31 cellular contexts compared by ENCODE assay signal in genomic region chr13:67632590-67632989, GRCh38.
DNase-seq lines count a peak whose midpoint lies in the region; ATAC-seq and TF ChIP-seq lines count a peak whose summit lies in the region.
"Had no signal": no experiment of that assay in that cellular context is flagged by ENCODE, and none has a peak within 500 bp of the region (broad histone marks: within the 10 kb centered on the region; RNA-seq: fewer than 3 reads in every experiment).

No MANE protein-coding gene starts in this region.

- H2AFZ ChIP-seq in SK-N-SH (ENCODE audit: low read depth) (no peak overlapping the region), neural cell (ENCODE audit: low read depth, low read length) (no peak overlapping the region)

- no peak for ATAC-seq in SK-N-SH treated with all-trans-retinoic acid at 6 μM for 48 hours
- ATAC-seq: left ventricle myocardium superior; naive thymus-derived CD8-positive, alpha-beta T cell; stimulated activated naive CD8-positive, alpha-beta T cell treated with anti-CD3 and anti-CD28 coated beads, Interleukin-15, amount 100 ng/mL, for 72 hours had no signal

- H3K9ac ChIP-seq in SK-N-SH (no peak overlapping the region), adipocyte (ENCODE audit: low read length) (no peak overlapping the region), neural cell (ENCODE audit: low read length) (no peak overlapping the region)

- no peaks in the 10 kb centered on the region for H3K9me2 ChIP-seq in SK-N-SH
- no peaks in the 10 kb centered on the region for H3K9me2 ChIP-seq in neural cell (ENCODE audit: insufficient read depth, low read length)

- H3K79me2 ChIP-seq in SK-N-SH (ENCODE audit: insufficient read depth) (no peaks in the 10 kb centered on the region), neural cell (replicated peaks; ENCODE audit: insufficient read depth, low read length) (no peaks in the 10 kb centered on the region)

- no peaks in the 10 kb centered on the region for H3K4me1 ChIP-seq in SK-N-SH (ENCODE audit: control insufficient read depth in 1 of 2, insufficient read depth in 2 of 2, low read depth in 1 of 2, low read length in 1 of 2)
- H3K4me1 ChIP-seq in adipocyte (ENCODE audit: control insufficient read depth, insufficient read depth, low read length): peaks cover 6% of the 10 kb centered on the region
- no peaks in the 10 kb centered on the region for H3K4me1 ChIP-seq in tibial nerve
- no peaks in the 10 kb centered on the region for H3K4me1 ChIP-seq in tibial artery
- H3K4me1 ChIP-seq: esophagus muscularis mucosa, thyroid gland had no signal

- H3K27me3 Mint-ChIP-seq in HFFc6 (ENCODE audit: insufficient read depth): no peaks in the 10 kb centered on the region
- H3K27me3 Mint-ChIP-seq: activated naive CD8-positive, alpha-beta T cell treated with anti-CD3 and anti-CD28 coated beads, Interleukin-2, amount 10 ng/mL, durations not matched to agents 7 days and 5 days; activated T-cell treated with anti-CD3 and anti-CD28 coated beads, Interleukin-2, amount 50 U/mL, for 24 hours; dendritic cell treated with granulocyte-macrophage colony-stimulating factor and Interleukin-4, amounts not matched to agents 40 ng/mL and 50 ng/mL, for 4 days; naive thymus-derived CD8-positive, alpha-beta T cell; stimulated activated naive CD8-positive, alpha-beta T cell treated with anti-CD3 and anti-CD28 coated beads, Interleukin-15, amount 100 ng/mL, for 72 hours had no signal

- H3K27ac ChIP-seq in SK-N-SH (ENCODE audit: low read depth in 2 of 2, low read length in 1 of 2) (no peak overlapping the region), neural cell (ENCODE audit: low read length) (no peak overlapping the region), tibial nerve (no peak overlapping the region), tibial artery (no peak overlapping the region)
- H3K27ac ChIP-seq: esophagus muscularis mucosa, thyroid gland, WERI-Rb-1 had no signal

- no peak overlapping the region for H3K4me3 ChIP-seq in SK-N-SH (ENCODE audit: low read depth in 2 of 2, low read length in 1 of 2)
- no peak overlapping the region for H3K4me3 ChIP-seq in adipocyte (ENCODE audit: low read length)
- no peak overlapping the region for H3K4me3 ChIP-seq in neural cell (ENCODE audit: low read length)
- H3K4me3 ChIP-seq in tibial nerve: no peak overlapping the region
- no peak overlapping the region for H3K4me3 ChIP-seq in tibial artery
- H3K4me3 ChIP-seq: esophagus muscularis mucosa, thyroid gland had no signal

- H3K27me3 ChIP-seq in SK-N-SH (ENCODE audit: insufficient read depth) (no peaks in the 10 kb centered on the region), adipocyte (replicated peaks; ENCODE audit: control insufficient read depth, insufficient read depth, low read length) (no peaks in the 10 kb centered on the region), neural cell (ENCODE audit: insufficient read depth, low read depth, low read length) (no peaks in the 10 kb centered on the region), tibial nerve (no peaks in the 10 kb centered on the region), tibial artery (no peaks in the 10 kb centered on the region)
- H3K27me3 ChIP-seq: esophagus muscularis mucosa, thyroid gland had no signal

- peaks cover 51% of the 10 kb centered on the region for H3K9me3 Mint-ChIP-seq in HFFc6
- H3K9me3 Mint-ChIP-seq: activated naive CD8-positive, alpha-beta T cell treated with anti-CD3 and anti-CD28 coated beads, Interleukin-2, amount 10 ng/mL, durations not matched to agents 7 days and 5 days; dendritic cell treated with granulocyte-macrophage colony-stimulating factor and Interleukin-4, amounts not matched to agents 40 ng/mL and 50 ng/mL, for 4 days; endodermal cell had no signal

- no peak overlapping the region for H3K27ac Mint-ChIP-seq in HFFc6
- H3K27ac Mint-ChIP-seq: activated naive CD8-positive, alpha-beta T cell treated with anti-CD3 and anti-CD28 coated beads, Interleukin-2, amount 10 ng/mL, durations not matched to agents 7 days and 5 days; activated T-cell treated with anti-CD3 and anti-CD28 coated beads, Interleukin-2, amount 50 U/mL, for 24 hours; dendritic cell treated with granulocyte-macrophage colony-stimulating factor and Interleukin-4, amounts not matched to agents 40 ng/mL and 50 ng/mL, for 4 days; endodermal cell; stimulated activated naive CD8-positive, alpha-beta T cell treated with anti-CD3 and anti-CD28 coated beads, Interleukin-15, amount 100 ng/mL, for 72 hours; T-helper 2 cell treated with Interferon-gamma antibody and Interleukin-4, amounts not matched to agents 5 μg/mL and 100 μg/mL, for 36 hours had no signal

- no peak overlapping the region for H3K4me3 Mint-ChIP-seq in HFFc6
- H3K4me3 Mint-ChIP-seq: activated naive CD8-positive, alpha-beta T cell treated with anti-CD3 and anti-CD28 coated beads, Interleukin-2, amount 10 ng/mL, durations not matched to agents 7 days and 5 days; activated T-cell treated with anti-CD3 and anti-CD28 coated beads, Interleukin-2, amount 50 U/mL, for 24 hours; dendritic cell treated with granulocyte-macrophage colony-stimulating factor and Interleukin-4, amounts not matched to agents 40 ng/mL and 50 ng/mL, for 4 days; endodermal cell; naive thymus-derived CD8-positive, alpha-beta T cell; stimulated activated naive CD8-positive, alpha-beta T cell treated with anti-CD3 and anti-CD28 coated beads, Interleukin-15, amount 100 ng/mL, for 72 hours; T-helper 2 cell treated with Interferon-gamma antibody and Interleukin-4, amounts not matched to agents 5 μg/mL and 100 μg/mL, for 36 hours had no signal

- H4K20me1 ChIP-seq in SK-N-SH (ENCODE audit: insufficient read depth): no peaks in the 10 kb centered on the region
- no peaks in the 10 kb centered on the region for H4K20me1 ChIP-seq in neural cell (ENCODE audit: insufficient read depth)

- no peaks in the 10 kb centered on the region for H3K36me3 Mint-ChIP-seq in HFFc6 (ENCODE audit: low read depth)
- H3K36me3 Mint-ChIP-seq: activated naive CD8-positive, alpha-beta T cell treated with anti-CD3 and anti-CD28 coated beads, Interleukin-2, amount 10 ng/mL, durations not matched to agents 7 days and 5 days; naive thymus-derived CD8-positive, alpha-beta T cell had no signal

- WGBS in SK-N-SH (ENCODE audit: low lambda C conversion rate): 79% methylated on average over 1 of the region's 1 CpG
- WGBS in tibial nerve, 2 donors: 76 to 77% methylated on average over 1 of the region's 1 CpG

- intact Hi-C loops in tibial artery (cut with DNase I; ENCODE audit: low total_unique reads): no loop called here

- DNase-seq in SK-N-SH (no peak), NOMO-1 treated with DMSO at 0.1 percent for 48 hours (lab: John Stamatoyannopoulos, UW; ENCODE audit: unreplicated experiment) (peak; percentile 91), adipocyte (ENCODE audit: low read depth) (peak; percentile 15), HFFc6 (no peak), tibial nerve (ENCODE audit: low spot score in 2 of 2) (no peak), tibial artery (no peak)
- DNase-seq: 8988T; activated CD4-positive, alpha-beta T cell treated with anti-CD3 and anti-CD28 coated beads for 48 hours; activated gamma-delta T cell; activated naive CD8-positive, alpha-beta T cell treated with anti-CD3 and anti-CD28 coated beads, Interleukin-2, amount 10 ng/mL, durations not matched to agents 7 days and 5 days; activated T-cell treated with anti-CD3 and anti-CD28 coated beads, Interleukin-2, amount 50 U/mL, for 24 hours; endodermal cell; glutamatergic neuron; GOT3; islet precursor cell; left ventricle myocardium superior; MM.1S; naive thymus-derived CD8-positive, alpha-beta T cell; NCI-H1694; NCI-H524 treated with DMSO at 0.1 percent for 48 hours; NK-92 treated with Interleukin-12 subunit alpha and Interleukin-12 subunit beta, amount 100 ng/mL, for 24 hours; RPMI8226; small intestine; stimulated activated naive CD8-positive, alpha-beta T cell treated with anti-CD3 and anti-CD28 coated beads, Interleukin-15, amount 100 ng/mL, for 72 hours; thyroid gland; WERI-Rb-1 had no signal

- H3F3A ChIP-seq in SK-N-SH (replicated peaks; ENCODE audit: insufficient read depth) (no peaks in the 10 kb centered on the region), neural cell (ENCODE audit: insufficient read depth, low read length, poor library complexity, severe bottlenecking) (no peaks in the 10 kb centered on the region)

- TF ChIP-seq EP300 in SK-N-SH (IDR thresholded peaks at IDR 0.05; ENCODE audit: borderline replicate concordance in 1 of 2, low read depth in 1 of 2, low read length in 1 of 2) (no peak), neural cell (conservative IDR thresholded peaks at IDR 0.05; ENCODE audit: poor library complexity, severe bottlenecking) (no peak), tibial nerve (IDR thresholded peaks at IDR 0.05) (no peak)

- CTCF ChIA-PET in SK-N-SH (lab: Yijun Ruan, JAX): no interaction called here

- H3K36me3 ChIP-seq in SK-N-SH (replicated peaks in 1 of 2; ENCODE audit: control insufficient read depth in 1 of 2, insufficient read depth in 2 of 2, low read length in 1 of 2) (no peaks in the 10 kb centered on the region), adipocyte (ENCODE audit: control insufficient read depth, insufficient read depth, low read length, severe bottlenecking) (no peaks in the 10 kb centered on the region), neural cell (ENCODE audit: insufficient read depth, low read length) (no peaks in the 10 kb centered on the region), tibial nerve (no peaks in the 10 kb centered on the region), tibial artery (no peaks in the 10 kb centered on the region)
- H3K36me3 ChIP-seq: esophagus muscularis mucosa, thyroid gland, WERI-Rb-1 had no signal

- H3K4me2 ChIP-seq in SK-N-SH: no peak overlapping the region
- H3K4me2 ChIP-seq in neural cell (ENCODE audit: low read length): no peak overlapping the region

- TF ChIP-seq POLR2A in tibial nerve (IDR thresholded peaks at IDR 0.05): no peak

- TF ChIP-seq CTCF in SK-N-SH (IDR thresholded peaks at IDR 0.05) (no peak), neural cell (IDR thresholded peaks at IDR 0.05; ENCODE audit: poor library complexity, severe bottlenecking) (no peak), HFFc6 (IDR thresholded peaks at IDR 0.05) (no peak), tibial nerve (IDR thresholded peaks at IDR 0.05) (no peak), tibial artery (IDR thresholded peaks at IDR 0.05) (no peak)

- TF ChIP-seq RAD21 in SK-N-SH (IDR thresholded peaks at IDR 0.05; ENCODE audit: low read length) (no peak), neural cell (conservative IDR thresholded peaks at IDR 0.05) (no peak)

- H3K4me1 Mint-ChIP-seq in HFFc6 (ENCODE audit: low read depth): no peaks in the 10 kb centered on the region
- H3K4me1 Mint-ChIP-seq: activated naive CD8-positive, alpha-beta T cell treated with anti-CD3 and anti-CD28 coated beads, Interleukin-2, amount 10 ng/mL, durations not matched to agents 7 days and 5 days; naive thymus-derived CD8-positive, alpha-beta T cell; stimulated activated naive CD8-positive, alpha-beta T cell treated with anti-CD3 and anti-CD28 coated beads, Interleukin-15, amount 100 ng/mL, for 72 hours had no signal

- H3K9me3 ChIP-seq in SK-N-SH (no peaks in the 10 kb centered on the region), adipocyte (ENCODE audit: control insufficient read depth, low read length) (peaks cover 2% of the 10 kb centered on the region), neural cell (ENCODE audit: low read length) (no peaks in the 10 kb centered on the region), tibial nerve (no peaks in the 10 kb centered on the region), tibial artery (no peaks in the 10 kb centered on the region)
- H3K9me3 ChIP-seq: esophagus muscularis mucosa, thyroid gland had no signal

- POLR2A ChIA-PET in SK-N-SH (lab: Yijun Ruan, JAX): no interaction called here

Comparison
In these comparisons a context has a peak if more than half of its experiments do, and no peak if none do; other contexts are left out.
1. DNase-seq: peak in NOMO-1 treated with DMSO at 0.1 percent for 48 hours (single experiment) and adipocyte (single experiment); none in SK-N-SH (single experiment), HFFc6 (single experiment), tibial nerve (0 of 2) and tibial artery (0 of 2).